ENCODE assay signal across 16 cellular contexts in the genomic region with DNA sequence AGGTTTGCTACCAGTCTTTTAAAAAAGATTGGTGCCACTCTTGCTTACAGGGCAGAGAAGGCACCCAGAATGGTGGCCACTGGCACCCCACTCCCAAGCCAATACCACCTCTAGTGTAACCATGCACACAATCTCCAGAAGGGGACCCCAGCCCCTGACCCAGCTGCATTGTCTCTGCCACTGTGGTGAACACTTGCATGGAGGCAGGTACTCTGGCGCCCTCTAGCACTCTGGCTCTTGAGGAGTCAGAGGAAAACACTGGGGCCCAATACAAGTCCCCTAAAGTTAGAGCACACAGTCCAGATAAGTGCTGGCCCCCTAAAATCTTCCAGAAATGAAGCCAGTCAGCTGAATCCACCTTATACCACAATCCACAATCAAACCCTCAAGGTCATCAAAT. TPM values are rescaled to one million over a fixed set of nuclear protein-coding genes. Genes with fewer than 3 reads are reported as not detected.
DNase-seq lines count a peak whose midpoint lies in the region; TF ChIP-seq lines count a peak whose summit lies in the region.
"Had no signal": no experiment of that assay in that cellular context is flagged by ENCODE, and none has a peak within 500 bp of the region (broad histone marks: within the 10 kb centered on the region; RNA-seq: fewer than 3 reads in every experiment).

No MANE protein-coding gene starts in this region.

- H3K4me3 Mint-ChIP-seq in glutamatergic neuron (ENCODE audit: unreplicated experiment) = no peak overlapping the region
- H3K4me3 Mint-ChIP-seq: activated T-cell treated with anti-CD3 and anti-CD28 coated beads, Interleukin-2, amount 50 U/mL, for 24 hours; effector memory CD8-positive, alpha-beta T cell; type B pancreatic cell had no signal

- H3K9me3 Mint-ChIP-seq in glutamatergic neuron (ENCODE audit: unreplicated experiment) = peaks cover 4% of the 10 kb centered on the region
- H3K9me3 Mint-ChIP-seq: type B pancreatic cell had no signal

- H3K36me3 Mint-ChIP-seq in glutamatergic neuron (ENCODE audit: unreplicated experiment) = peaks cover 9% of the 10 kb centered on the region

- no peaks in the 10 kb centered on the region for H3K4me1 Mint-ChIP-seq in glutamatergic neuron (ENCODE audit: low read depth, unreplicated experiment)

- no peak for TF ChIP-seq CTCF in glutamatergic neuron (IDR thresholded peaks at IDR 0.05; ENCODE audit: partially characterized antibody, unreplicated experiment)

- no peak overlapping the region for H3K27ac Mint-ChIP-seq in glutamatergic neuron (ENCODE audit: unreplicated experiment)
- H3K27ac Mint-ChIP-seq: activated T-cell treated with anti-CD3 and anti-CD28 coated beads, Interleukin-2, amount 50 U/mL, for 24 hours; effector memory CD8-positive, alpha-beta T cell; type B pancreatic cell had no signal

- H3K27me3 Mint-ChIP-seq in glutamatergic neuron (ENCODE audit: unreplicated experiment) = no peaks in the 10 kb centered on the region
- H3K27me3 Mint-ChIP-seq: activated T-cell treated with anti-CD3 and anti-CD28 coated beads, Interleukin-2, amount 50 U/mL, for 24 hours; type B pancreatic cell had no signal

- DNase-seq in NCI-H82 (lab: John Stamatoyannopoulos, UW) (peak; percentile 1), NCI-H82 treated with DMSO at 0.1 percent for 48 hours (lab: John Stamatoyannopoulos, UW; ENCODE audit: unreplicated experiment) (no peak), HT-29 (ENCODE audit: low spot score) (peak; percentile 16), iPS-NIHi7 (ENCODE audit: extremely low spot score) (peak; percentile 78), SK-N-DZ (ENCODE audit: low spot score) (no peak), glutamatergic neuron (no peak)
- DNase-seq in activated CD4-positive, alpha-beta T cell treated with anti-CD3 and anti-CD28 coated beads, Interleukin-2, amount 50 U/mL, for 48 hours = peak; percentile 5 to 8
- DNase-seq in central memory CD4-positive, alpha-beta T cell = no peak
- DNase-seq: activated T-cell treated with anti-CD3 and anti-CD28 coated beads, Interleukin-2, amount 50 U/mL, for 24 hours; DMS153; GM23248; heart left ventricle; NCI-H510A had no signal

RNA-seq across cellular contexts. Expression of a gene that starts 6.0 kb away (rescaled TPM):
- not detected in 2 replicates for total RNA-seq in HT-29 (2014; rRNA removed; shearing (Covaris generic))
- polyA plus RNA-seq in SK-N-DZ (2014; cell fraction: cytosol; rRNA removed) = 0.19 TPM in 1 of 2 replicates, not detected in the other
- polyA plus RNA-seq in SK-N-DZ (2014; cell fraction: nucleus; rRNA removed) = not detected in 2 replicates
- total RNA-seq in glutamatergic neuron (ENCODE audit: unreplicated experiment) = not detected
- total RNA-seq: GM23248, heart left ventricle, lung microvascular endothelial cell had no signal
- polyA plus RNA-seq: GM23248 had no signal

RNA-seq across cellular contexts. Expression of a gene that starts 24.9 kb away (rescaled TPM):
- not detected in 2 replicates for total RNA-seq in HT-29 (2014; rRNA removed; shearing (Covaris generic))
- not detected in 2 replicates for polyA plus RNA-seq in SK-N-DZ (2014; cell fraction: cytosol; rRNA removed)
- not detected in 2 replicates for polyA plus RNA-seq in SK-N-DZ (2014; cell fraction: nucleus; rRNA removed)
- not detected for total RNA-seq in glutamatergic neuron (ENCODE audit: unreplicated experiment)
- total RNA-seq: GM23248, heart left ventricle, lung microvascular endothelial cell had no signal
- polyA plus RNA-seq: GM23248, heart left ventricle had no signal

RNA-seq across cellular contexts. Expression of a gene that starts 57.0 kb away (rescaled TPM):
- total RNA-seq in HT-29 (2014; rRNA removed; shearing (Covaris generic)) = 8.9 and 12.3 TPM in 2 replicates
- 2.7 and 5.3 TPM in 2 replicates for polyA plus RNA-seq in SK-N-DZ (2014; cell fraction: cytosol; rRNA removed)
- polyA plus RNA-seq in SK-N-DZ (2014; cell fraction: nucleus; rRNA removed) = 1.7 and 3.9 TPM in 2 replicates
- total RNA-seq in glutamatergic neuron (ENCODE audit: unreplicated experiment) = 11.9 TPM

Comparison
In these comparisons a context has a peak if more than half of its experiments do, and no peak if none do; other contexts are left out.
1. DNase-seq: peak in NCI-H82 (single experiment), HT-29 (single experiment), activated CD4-positive, alpha-beta T cell treated with anti-CD3 and anti-CD28 coated beads, Interleukin-2, amount 50 U/mL, for 48 hours (2 of 2) and iPS-NIHi7 (single experiment); none in NCI-H82 treated with DMSO at 0.1 percent for 48 hours (single experiment), central memory CD4-positive, alpha-beta T cell (single experiment), SK-N-DZ (single experiment) and glutamatergic neuron (single experiment).